ENCODE assay signal across 16 cellular contexts in genomic region chr22:46245515-46245914, GRCh38. TPM values are rescaled to one million over a fixed set of nuclear protein-coding genes. Genes with fewer than 3 reads are reported as not detected.
DNase-seq lines count a peak whose midpoint lies in the region; ATAC-seq and TF ChIP-seq lines count a peak whose summit lies in the region.
"Had no signal": no experiment of that assay in that cellular context is flagged by ENCODE, and none has a peak within 500 bp of the region (broad histone marks: within the 10 kb centered on the region; RNA-seq: fewer than 3 reads in every experiment).

No MANE protein-coding gene starts in this region.

- BruUV-seq in A673 (replicated peaks; lab: Mats Ljungman, UMichigan), result no TSS peak

- no peaks in the 10 kb centered on the region for H3K9me3 ChIP-seq in A673 (ENCODE audit: low read depth, low read length, poor library complexity, severe bottlenecking)
- H3K9me3 ChIP-seq: vagina had no signal

- ATAC-seq in GM21447 (IDR thresholded peaks at IDR 0.05; ENCODE audit: unreplicated experiment) (no peak), GM19463 (IDR thresholded peaks at IDR 0.05; ENCODE audit: unreplicated experiment) (no peak), GM21723 (IDR thresholded peaks at IDR 0.05; ENCODE audit: unreplicated experiment) (no peak)
- ATAC-seq: activated CD4-positive, CD25-positive, alpha-beta regulatory T cell treated with anti-CD3 and anti-CD28 coated beads, Interleukin-2, amount 50 U/mL, for 24 hours; activated T-cell treated with anti-CD3 and anti-CD28 coated beads, Interleukin-2, amount 50 U/mL, for 4 hours had no signal

- peaks cover 3% of the 10 kb centered on the region for H3K36me3 ChIP-seq in A673 (ENCODE audit: insufficient read depth, low read length, poor library complexity, severe bottlenecking)
- H3K36me3 ChIP-seq: vagina had no signal

- DNase-seq in A673 (ENCODE audit: low spot score) (peak; percentile 27), NCI-H146 treated with DMSO at 0.1 percent for 48 hours (lab: John Stamatoyannopoulos, UW; ENCODE audit: unreplicated experiment) (peak; percentile 6), dorsolateral prefrontal cortex (peak in 6 of 10 donors; percentile 22 to 79 (median 58)), midbrain (lab: John Stamatoyannopoulos, UW) (peak; percentile 31), MV-4-11 (lab: John Stamatoyannopoulos, UW) (no peak)
- DNase-seq: ACHN; activated T-cell treated with anti-CD3 and anti-CD28 coated beads, Interleukin-2, amount 50 U/mL, for 4 hours; DMS 273 treated with DMSO at 0.1 percent for 48 hours; effector memory CD4-positive, alpha-beta T cell had no signal

- TF ChIP-seq CTCF in A673 (conservative IDR thresholded peaks at IDR 0.05; ENCODE audit: low read depth, low read length) (no peak), dorsolateral prefrontal cortex (IDR thresholded peaks at IDR 0.05 in 54 of 56, conservative IDR thresholded peaks at IDR 0.05 in 2 of 56; ENCODE audit: low read depth in 1 of 56, partially characterized antibody in 56 of 56) (peak in 11 of 56 donors; percentile 5 to 56 (median 16))

- CTCF ChIA-PET in A673 (lab: Charles Lee), result no interaction called here

- no peak overlapping the region for H3K27ac ChIP-seq in A673 (ENCODE audit: low read depth, low read length, poor library complexity, severe bottlenecking)
- peak overlapping the region; percentile 18 to 93 (median 80) for H3K27ac ChIP-seq in dorsolateral prefrontal cortex
- H3K27ac ChIP-seq: KMS-11, vagina had no signal

- POLR2A ChIA-PET in A673 (lab: Charles Lee; ENCODE audit: low non-redundant PET), result no interaction called here

- H3K27me3 ChIP-seq in A673 (replicated peaks; ENCODE audit: insufficient read depth, low read depth, low read length, poor library complexity) (no peaks in the 10 kb centered on the region), dorsolateral prefrontal cortex (no peaks in the 10 kb centered on the region)
- H3K27me3 ChIP-seq: vagina had no signal

- intact Hi-C loops in A673 (cut with micrococcal nuclease; ENCODE audit: unreplicated experiment), result no loop called here
- intact Hi-C loops in dorsolateral prefrontal cortex (cut with DNase I), result loop anchor here (5.0 kb wide), 1 partner anchor 93 kb away; the partner anchor contains the start of gene PPARA (in 2 of the 2)

- H3K4me3 ChIP-seq in A673 (ENCODE audit: low read depth, low read length, poor library complexity, severe bottlenecking) (no peak overlapping the region), dorsolateral prefrontal cortex (peak overlapping the region in 18 of 59 donors; percentile 2 to 43 (median 24))
- H3K4me3 ChIP-seq: vagina had no signal

- H3K4me1 ChIP-seq in A673 (ENCODE audit: insufficient read depth, low read length, poor library complexity, severe bottlenecking), result peaks cover 5% of the 10 kb centered on the region

RNA-seq across cellular contexts. Expression of gene CDPF1, which starts 4.6 kb away (rescaled TPM):
- 7.0 and 12.4 TPM in 2 replicates for total RNA-seq in A673 (2021)
- 10 to 100 TPM in 18 of 120 experiments, 1 to 10 TPM in 102; 3.3 to 15.3 (median 7.3) TPM for total RNA-seq in dorsolateral prefrontal cortex

RNA-seq across cellular contexts. Expression of gene PKDREJ, which starts 17.6 kb away (rescaled TPM):
- not detected in 2 replicates for total RNA-seq in A673 (2021)
- under 1 TPM in 71 of 120 experiments, not detected in 49; 0.04 to 0.38 (median 0.10) TPM for total RNA-seq in dorsolateral prefrontal cortex
- total RNA-seq: activated T-cell treated with anti-CD3 and anti-CD28 coated beads, Interleukin-2, amount 50 U/mL, for 4 hours; kidney epithelial cell; vagina had no signal

RNA-seq across cellular contexts. Expression of gene TTC38, which starts 22.3 kb away (rescaled TPM):
- total RNA-seq in A673 (2021) (11.4 and 16.2 TPM in 2 replicates), dorsolateral prefrontal cortex (10 to 100 TPM in 105 of 120 experiments, 1 to 10 TPM in 15; 5.5 to 42.2 (median 14.9) TPM)

RNA-seq across cellular contexts. Expression of gene GTSE1, which starts 51.2 kb away (rescaled TPM):
- 87.3 and 88.1 TPM in 2 replicates for total RNA-seq in A673 (2021)
- 1 to 10 TPM in 12 of 120 experiments, under 1 TPM in 101, not detected in 7; 0.11 to 1.3 (median 0.53) TPM for total RNA-seq in dorsolateral prefrontal cortex
